In the genomic region with DNA sequence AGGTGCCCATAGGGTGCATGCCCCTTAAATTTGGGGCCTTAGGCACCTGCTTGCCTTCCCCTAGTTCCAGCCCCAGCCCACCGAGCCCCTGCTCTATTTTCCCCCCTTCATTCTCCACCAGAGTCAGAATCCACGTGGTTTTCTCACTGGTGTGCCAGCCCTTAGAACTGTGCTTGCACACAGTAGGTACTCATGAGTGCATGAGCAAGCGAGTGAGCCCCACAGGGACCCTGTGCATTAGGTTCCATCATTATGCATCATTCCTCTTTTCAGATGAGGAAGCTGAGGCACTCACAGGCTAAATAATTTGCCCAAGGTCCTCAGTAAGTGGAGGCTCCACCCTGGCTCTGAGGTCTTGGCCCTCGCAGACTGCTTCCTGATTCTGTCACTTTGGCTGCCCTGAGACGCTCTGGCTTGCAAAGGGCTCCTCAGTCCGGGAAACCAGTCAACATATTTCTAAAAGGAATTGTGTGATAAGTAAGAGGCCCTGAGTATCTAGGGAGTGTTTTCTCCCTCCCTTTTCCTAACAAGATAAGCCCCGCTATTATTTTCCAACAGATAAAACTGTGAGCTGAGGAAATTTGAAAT, we compare ENCODE assay signal across 11 cellular contexts.
DNase-seq lines count a peak whose midpoint lies in the region; FAIRE-seq and TF ChIP-seq lines count a peak whose summit lies in the region.
"Had no signal": no experiment of that assay in that cellular context is flagged by ENCODE, and none has a peak within 500 bp of the region (broad histone marks: within the 10 kb centered on the region; RNA-seq: fewer than 3 reads in every experiment).

No MANE protein-coding gene starts in this region.

- no peaks in the 10 kb centered on the region for H3K36me3 ChIP-seq in mesenchymal stem cell (ENCODE audit: control insufficient read depth in 1 of 2, insufficient read depth in 2 of 2, low read depth in 1 of 2, low read length in 2 of 2)
- no peaks in the 10 kb centered on the region for H3K36me3 ChIP-seq in SJCRH30
- H3K36me3 ChIP-seq: BLaER1 had no signal

- no peaks in the 10 kb centered on the region for H3K9me3 Mint-ChIP-seq in activated T-cell treated with anti-CD3 and anti-CD28 coated beads, Interleukin-2, amount 50 U/mL, for 24 hours
- H3K9me3 Mint-ChIP-seq in MCF 10A (ENCODE audit: unreplicated experiment): peaks cover 12% of the 10 kb centered on the region
- H3K9me3 Mint-ChIP-seq: neural crest cell had no signal

- 45% methylated on average over 5 of the region's 7 CpGs for WGBS in mesenchymal stem cell

- peak overlapping the region in 1 of 2 experiments; percentile 27 for H3K23ac ChIP-seq in mesenchymal stem cell (ENCODE audit: low read length in 2 of 2)

- no TSS peak for BruUV-seq in MCF 10A (replicated peaks; lab: Mats Ljungman, UMichigan)

- H3K36me3 Mint-ChIP-seq in activated T-cell treated with anti-CD3 and anti-CD28 coated beads, Interleukin-2, amount 50 U/mL, for 24 hours (ENCODE audit: low read depth): no peaks in the 10 kb centered on the region
- H3K36me3 Mint-ChIP-seq in MCF 10A (ENCODE audit: insufficient read depth, unreplicated experiment): no peaks in the 10 kb centered on the region

- H3K27me3 Mint-ChIP-seq in activated T-cell treated with anti-CD3 and anti-CD28 coated beads, Interleukin-2, amount 50 U/mL, for 24 hours: no peaks in the 10 kb centered on the region
- no peaks in the 10 kb centered on the region for H3K27me3 Mint-ChIP-seq in MCF 10A (ENCODE audit: insufficient read depth, unreplicated experiment)

- H4K91ac ChIP-seq in mesenchymal stem cell (ENCODE audit: low read length): peak overlapping the region; percentile 100

- DNase-seq in activated T-cell treated with anti-CD3 and anti-CD28 coated beads, Interleukin-2, amount 50 U/mL, for 24 hours: no peak
- DNase-seq in activated T-cell treated with anti-CD3 and anti-CD28 coated beads for 4 hours: no peak
- DNase-seq in MCF 10A (ENCODE audit: unreplicated experiment): peak; percentile 22
- DNase-seq in mesenchymal stem cell: peak; percentile 80
- DNase-seq in ureter (ENCODE audit: low spot score): peak; percentile 75
- no peak for DNase-seq in frontal cortex (ENCODE audit: low spot score in 2 of 2)
- no peak for DNase-seq in SJCRH30
- DNase-seq in NAMALWA (ENCODE audit: low spot score): no peak
- DNase-seq: NCI-H2107 had no signal

- H2AK5ac ChIP-seq in mesenchymal stem cell (ENCODE audit: low read length, severe bottlenecking): peak overlapping the region; percentile 47

- peak overlapping the region; percentile 57 for H2BK5ac ChIP-seq in mesenchymal stem cell (ENCODE audit: low read depth, low read length, poor library complexity, severe bottlenecking)

- H3K9ac ChIP-seq in mesenchymal stem cell (ENCODE audit: low read length): peak overlapping the region; percentile 91
- H3K9ac ChIP-seq: BLaER1 had no signal

- CTCF ChIA-PET in MCF 10A (lab: Yijun Ruan, JAX): interaction anchor here (0.6 to 2.0 kb wide), 7 partner anchors 43 to 180 kb away, joined by 3 to 8 read pairs (median 4); no protein-coding TSS in a partner anchor

- TF ChIP-seq CTCF in MCF 10A (IDR thresholded peaks at IDR 0.05; ENCODE audit: unreplicated experiment): no peak

- peak overlapping the region in 1 of 2 experiments; percentile 58 for H3K4me3 ChIP-seq in mesenchymal stem cell (ENCODE audit: insufficient read depth in 1 of 2, low read depth in 1 of 2, low read length in 2 of 2)
- H3K4me3 ChIP-seq in SJCRH30: no peak overlapping the region
- H3K4me3 ChIP-seq: BLaER1 had no signal

- H2BK12ac ChIP-seq in mesenchymal stem cell (ENCODE audit: low read length in 2 of 2): peak overlapping the region; percentile 85 to 100

- peak overlapping the region in 1 of 2 experiments; percentile 86 for H3K14ac ChIP-seq in mesenchymal stem cell (ENCODE audit: low read length in 2 of 2)

- no peak overlapping the region for H2AFZ ChIP-seq in mesenchymal stem cell (ENCODE audit: low read depth, low read length)

- H3K18ac ChIP-seq in mesenchymal stem cell (ENCODE audit: low read depth in 1 of 2, low read length in 2 of 2): peak overlapping the region; percentile 90 to 94

- peak overlapping the region; percentile 99 to 100 for H3K4ac ChIP-seq in mesenchymal stem cell (ENCODE audit: low read depth in 1 of 2, low read length in 2 of 2)

- no peaks in the 10 kb centered on the region for H3K79me1 ChIP-seq in mesenchymal stem cell (replicated peaks; ENCODE audit: low read length, poor library complexity, severe bottlenecking)

- no peak overlapping the region for H3K4me2 ChIP-seq in mesenchymal stem cell (ENCODE audit: low read length, poor library complexity, severe bottlenecking)
- H3K4me2 ChIP-seq: BLaER1 had no signal

- H3K4me1 ChIP-seq in mesenchymal stem cell (ENCODE audit: control insufficient read depth, insufficient read depth, low read depth, low read length) (peaks cover 25% of the 10 kb centered on the region), SJCRH30 (no peaks in the 10 kb centered on the region; the same call in 1 of the 2 replicates)

- FAIRE-seq in frontal cortex (lab: Jason Lieb, UNC): no peak

- peak overlapping the region; percentile 98 for H4K8ac ChIP-seq in mesenchymal stem cell (ENCODE audit: low read length)

- no peaks in the 10 kb centered on the region for H3K27me3 ChIP-seq in mesenchymal stem cell (ENCODE audit: control insufficient read depth in 1 of 2, insufficient read depth in 1 of 2, low read length in 2 of 2)
- H3K27me3 ChIP-seq in SJCRH30: no peaks in the 10 kb centered on the region
- H3K27me3 ChIP-seq: BLaER1 had no signal

- peaks cover 2% of the 10 kb centered on the region for H3K9me3 ChIP-seq in mesenchymal stem cell (ENCODE audit: control insufficient read depth, low read length)
- H3K9me3 ChIP-seq in SJCRH30 (replicated peaks): no peaks in the 10 kb centered on the region

- H3K27ac Mint-ChIP-seq in activated T-cell treated with anti-CD3 and anti-CD28 coated beads, Interleukin-2, amount 50 U/mL, for 24 hours: peak overlapping the region; percentile 97
- no peak overlapping the region for H3K27ac Mint-ChIP-seq in MCF 10A (ENCODE audit: low read depth, unreplicated experiment)

- peak overlapping the region; percentile 85 for H2BK15ac ChIP-seq in mesenchymal stem cell (ENCODE audit: low read depth, poor library complexity, severe bottlenecking)

- H3K4me1 Mint-ChIP-seq in activated T-cell treated with anti-CD3 and anti-CD28 coated beads, Interleukin-2, amount 50 U/mL, for 24 hours (ENCODE audit: low read depth): peaks cover 63% of the 10 kb centered on the region
- peaks cover 51% of the 10 kb centered on the region for H3K4me1 Mint-ChIP-seq in MCF 10A (ENCODE audit: insufficient read depth, unreplicated experiment)

- peak overlapping the region; percentile 100 for H2BK120ac ChIP-seq in mesenchymal stem cell (ENCODE audit: low read depth, low read length)

- POLR2A ChIA-PET in MCF 10A (lab: Yijun Ruan, JAX): interaction anchor here (0.6 to 5.0 kb wide), 12 partner anchors 14 to 221 kb away, joined by 3 to 41 read pairs (median 3); no protein-coding TSS in a partner anchor

- H3K4me3 Mint-ChIP-seq in activated T-cell treated with anti-CD3 and anti-CD28 coated beads, Interleukin-2, amount 50 U/mL, for 24 hours: peak overlapping the region; percentile 29
- H3K4me3 Mint-ChIP-seq in MCF 10A (ENCODE audit: unreplicated experiment): no peak overlapping the region
- H3K4me3 Mint-ChIP-seq: neural crest cell had no signal

- intact Hi-C loops in MCF 10A (cut with micrococcal nuclease): no loop called here

- peak overlapping the region; percentile 74 for H3K27ac ChIP-seq in mesenchymal stem cell (ENCODE audit: low read length, poor library complexity, severe bottlenecking)
- H3K27ac ChIP-seq in SJCRH30: no peak overlapping the region
- H3K27ac ChIP-seq: BLaER1 had no signal

Comparison
In these comparisons a context has a peak if more than half of its experiments do, and no peak if none do; other contexts are left out.
1. DNase-seq: peak in MCF 10A (single experiment), mesenchymal stem cell (single experiment) and ureter (single experiment); none in activated T-cell treated with anti-CD3 and anti-CD28 coated beads, Interleukin-2, amount 50 U/mL, for 24 hours (single experiment), activated T-cell treated with anti-CD3 and anti-CD28 coated beads for 4 hours (single experiment), frontal cortex (0 of 2), SJCRH30 (0 of 2) and NAMALWA (single experiment).